ENCODE assay signal across 1 cellular context in the genomic region with DNA sequence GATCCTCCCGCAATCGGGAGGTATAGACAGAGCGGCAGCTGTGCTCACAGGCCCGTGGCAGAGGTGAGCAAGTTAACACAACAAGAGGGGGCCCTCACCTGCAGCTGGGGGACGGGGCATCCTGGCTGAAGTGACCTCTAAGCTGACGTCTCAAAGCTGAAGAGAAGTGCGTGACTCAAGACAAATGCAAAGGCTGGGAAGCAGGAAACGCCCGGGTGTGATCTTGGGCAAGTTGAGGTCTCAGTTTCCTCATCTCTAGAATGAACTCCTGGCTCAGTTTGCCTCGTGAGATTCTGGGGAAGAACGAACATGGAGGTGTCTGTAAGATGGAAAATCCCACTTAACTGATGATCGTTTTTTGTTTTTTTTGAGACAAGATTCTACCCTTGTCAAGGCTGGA.
TF ChIP-seq lines count a peak whose summit lies in the region.

No MANE protein-coding gene starts in this region.

TF ChIP-seq in H1, 55 proteins besides CTCF, POLR2A, EP300 and RAD21 (continued from another document):
- no peak for TF ChIP-seq SP1 (IDR thresholded peaks at IDR 0.05; ENCODE audit: low read depth, low read length)
- TF ChIP-seq TAF1 (IDR thresholded peaks at IDR 0.05; ENCODE audit: low read depth, low read length) = no peak
- no peak for TF ChIP-seq CBX5 (IDR thresholded peaks at IDR 0.05; ENCODE audit: low read depth, low read length)
- no peak for TF ChIP-seq TCF12 (IDR thresholded peaks at IDR 0.05; ENCODE audit: low read depth, low read length)
- TF ChIP-seq HDAC2 (IDR thresholded peaks at IDR 0.05; ENCODE audit: borderline replicate concordance in 1 of 2, low read depth in 2 of 2, low read length in 2 of 2) = no peak
- no peak for TF ChIP-seq CTBP2 (IDR thresholded peaks at IDR 0.05; ENCODE audit: borderline replicate concordance, insufficient read depth, insufficient read length, low read length)
- TF ChIP-seq CEBPB (IDR thresholded peaks at IDR 0.05; ENCODE audit: low read depth, low read length) = no peak
- TF ChIP-seq NRF1 (IDR thresholded peaks at IDR 0.05; ENCODE audit: low read depth, low read length) = no peak
